ENCODE assay signal across 2 cellular contexts in genomic region chr16:86064431-86065250, GRCh38.
TF ChIP-seq lines count a peak whose summit lies in the region.

No MANE protein-coding gene starts in this region.

TF ChIP-seq in IMR-90, 13 proteins besides CTCF, POLR2A, EP300 and RAD21:
- TF ChIP-seq BHLHE40 (IDR thresholded peaks at IDR 0.05; ENCODE audit: low read depth, low read length) (no peak), ELK1 (IDR thresholded peaks at IDR 0.05; ENCODE audit: borderline replicate concordance, low read depth, low read length) (no peak), CHD1 (IDR thresholded peaks at IDR 0.05; ENCODE audit: low read depth, low read length) (no peak), MXI1 (IDR thresholded peaks at IDR 0.05; ENCODE audit: borderline replicate concordance, low read depth, low read length) (no peak), NFE2L2 (IDR thresholded peaks at IDR 0.05; ENCODE audit: low read depth, low read length) (no peak), SMC3 (IDR thresholded peaks at IDR 0.05; ENCODE audit: low read depth, low read length) (no peak), USF2 (IDR thresholded peaks at IDR 0.05; ENCODE audit: low read depth, low read length) (no peak), CEBPB (IDR thresholded peaks at IDR 0.05; ENCODE audit: low read depth, low read length) (no peak), MAZ (IDR thresholded peaks at IDR 0.05; ENCODE audit: borderline replicate concordance, low read depth, low read length) (no peak), FOS (IDR thresholded peaks at IDR 0.05; ENCODE audit: low read depth, low read length) (no peak), MAFK (IDR thresholded peaks at IDR 0.05; ENCODE audit: low read depth, low read length) (no peak), RCOR1 (IDR thresholded peaks at IDR 0.05; ENCODE audit: insufficient replicate concordance, low read length) (no peak), RFX5 (IDR thresholded peaks at IDR 0.05; ENCODE audit: low read depth, low read length) (no peak)

TF ChIP-seq in K562, 482 proteins besides CTCF, POLR2A, EP300 and RAD21:
- TF ChIP-seq SMARCB1 (IDR thresholded peaks at IDR 0.05; ENCODE audit: insufficient read length, low read depth) (no peak), HINFP (tag; conservative IDR thresholded peaks at IDR 0.05; ENCODE audit: low read depth) (0 out of 2 replicates have a peak, but pooled peaks have one; percentile 39), CAMTA2 (CRISPR knock-in tag; conservative IDR thresholded peaks at IDR 0.05) (no peak)
